In genomic region chr11:106309070-106309684, GRCh38 we compare ENCODE assay signal across 29 cellular contexts.
"Had no signal": no experiment of that assay in that cellular context is flagged by ENCODE, and none has a peak within 500 bp of the region (broad histone marks: within the 10 kb centered on the region; RNA-seq: fewer than 3 reads in every experiment).

No MANE protein-coding gene starts in this region.

- H3K4me3 Mint-ChIP-seq: activated CD4-positive, alpha-beta T cell treated with anti-CD3 and anti-CD28 coated beads for 36 hours; activated CD8-positive, alpha-beta memory T cell treated with anti-CD3 and anti-CD28 coated beads, Interleukin-2, amount 10 ng/mL, durations not matched to agents 7 days and 5 days; activated CD8-positive, alpha-beta T cell treated with anti-CD3 and anti-CD28 coated beads, Interleukin-2, amount 10 ng/mL, durations not matched to agents 7 days and 5 days; activated naive CD4-positive, alpha-beta T cell treated with anti-CD3 and anti-CD28 coated beads, Interleukin-2, amount 50 U/mL, for 24 hours; activated naive CD8-positive, alpha-beta T cell treated with anti-CD3 and anti-CD28 coated beads, Interleukin-2, amount 50 U/mL, for 24 hours; naive thymus-derived CD4-positive, alpha-beta T cell had no signal

- H3K27ac Mint-ChIP-seq: activated CD4-positive, alpha-beta T cell treated with anti-CD3 and anti-CD28 coated beads for 36 hours; activated CD8-positive, alpha-beta memory T cell treated with anti-CD3 and anti-CD28 coated beads, Interleukin-2, amount 10 ng/mL, durations not matched to agents 7 days and 5 days; activated CD8-positive, alpha-beta T cell treated with anti-CD3 and anti-CD28 coated beads, Interleukin-2, amount 10 ng/mL, durations not matched to agents 7 days and 5 days; activated naive CD4-positive, alpha-beta T cell treated with anti-CD3 and anti-CD28 coated beads, Interleukin-2, amount 50 U/mL, for 24 hours; activated naive CD8-positive, alpha-beta T cell treated with anti-CD3 and anti-CD28 coated beads, Interleukin-2, amount 50 U/mL, for 24 hours; activated T-helper 2 cell treated with anti-CD3 and anti-CD28 coated beads, Interferon-gamma antibody, Interleukin-2, Interleukin-4, amounts not matched to agents 10 μg/mL and 5 μg/mL and 100 μg/mL, durations not matched to agents 14 hours and 24 hours and 36 hours; naive thymus-derived CD4-positive, alpha-beta T cell had no signal

- H3K27me3 ChIP-seq: pancreas, testis had no signal

- DNase-seq: activated CD4-positive, alpha-beta T cell treated with anti-CD3 and anti-CD28 coated beads for 36 hours; activated CD4-positive, CD25-positive, alpha-beta regulatory T cell; activated CD8-positive, alpha-beta memory T cell treated with anti-CD3 and anti-CD28 coated beads, Interleukin-2, amount 10 ng/mL, durations not matched to agents 7 days and 5 days; activated CD8-positive, alpha-beta T cell treated with anti-CD3 and anti-CD28 coated beads, Interleukin-2, amount 10 ng/mL, durations not matched to agents 7 days and 5 days; activated naive CD8-positive, alpha-beta T cell treated with anti-CD3 and anti-CD28 coated beads, Interleukin-2, amount 50 U/mL, for 24 hours; activated T-cell treated with anti-CD3 and anti-CD28 coated beads, Interleukin-2, amount 50 U/mL, for 48 hours; effector memory CD4-positive, alpha-beta T cell; erythroblast; head of caudate nucleus; hippocampal formation; kidney; left colon; midbrain; naive thymus-derived CD4-positive, alpha-beta T cell; pancreas; retina; stimulated activated CD4-positive, alpha-beta T cell treated with anti-CD3 and anti-CD28 coated beads, Interleukin-12 subunit alpha, Interleukin-12 subunit beta, amount 100 ng/mL, for 4 hours; stimulated activated CD4-positive, alpha-beta T cell treated with anti-CD3 and anti-CD28 coated beads, Interleukin-4, amount 100 ng/mL, for 1 hour; stimulated activated naive CD8-positive, alpha-beta T cell treated with anti-CD3 and anti-CD28 coated beads, Interleukin-15, Interleukin-2, amounts not matched to agents 100 U/mL and 50 U/mL, for 24 hours; T-helper 9 cell; testis; trophoblast cell had no signal

- H3K36me3 ChIP-seq: pancreas, prostate gland had no signal

- H3K36me3 Mint-ChIP-seq: activated CD8-positive, alpha-beta memory T cell treated with anti-CD3 and anti-CD28 coated beads, Interleukin-2, amount 10 ng/mL, durations not matched to agents 7 days and 5 days; activated naive CD4-positive, alpha-beta T cell treated with anti-CD3 and anti-CD28 coated beads, Interleukin-2, amount 50 U/mL, for 24 hours had no signal

- H3K4me1 ChIP-seq: pancreas, prostate gland, testis had no signal

- H3K9me3 ChIP-seq: pancreas, prostate gland, testis had no signal

- H3K9me3 Mint-ChIP-seq: activated T-helper 2 cell treated with anti-CD3 and anti-CD28 coated beads, Interferon-gamma antibody, Interleukin-2, Interleukin-4, amounts not matched to agents 10 μg/mL and 5 μg/mL and 100 μg/mL, durations not matched to agents 14 hours and 24 hours and 36 hours had no signal

- H3K27me3 Mint-ChIP-seq: activated CD8-positive, alpha-beta memory T cell treated with anti-CD3 and anti-CD28 coated beads, Interleukin-2, amount 10 ng/mL, durations not matched to agents 7 days and 5 days; activated naive CD4-positive, alpha-beta T cell treated with anti-CD3 and anti-CD28 coated beads, Interleukin-2, amount 50 U/mL, for 24 hours had no signal

- H3K4me1 Mint-ChIP-seq: activated CD4-positive, alpha-beta T cell treated with anti-CD3 and anti-CD28 coated beads for 36 hours; activated CD8-positive, alpha-beta memory T cell treated with anti-CD3 and anti-CD28 coated beads, Interleukin-2, amount 10 ng/mL, durations not matched to agents 7 days and 5 days; activated naive CD4-positive, alpha-beta T cell treated with anti-CD3 and anti-CD28 coated beads, Interleukin-2, amount 50 U/mL, for 24 hours; activated naive CD8-positive, alpha-beta T cell treated with anti-CD3 and anti-CD28 coated beads, Interleukin-2, amount 50 U/mL, for 24 hours; naive thymus-derived CD4-positive, alpha-beta T cell had no signal

- ATAC-seq: activated CD4-positive, alpha-beta T cell treated with anti-CD3 and anti-CD28 coated beads for 36 hours; activated CD8-positive, alpha-beta memory T cell treated with anti-CD3 and anti-CD28 coated beads, Interleukin-2, amount 10 ng/mL, durations not matched to agents 7 days and 5 days; activated CD8-positive, alpha-beta T cell treated with anti-CD3 and anti-CD28 coated beads, Interleukin-2, amount 10 ng/mL, durations not matched to agents 7 days and 5 days; activated naive CD8-positive, alpha-beta T cell treated with anti-CD3 and anti-CD28 coated beads, Interleukin-2, amount 50 U/mL, for 24 hours; left colon; naive thymus-derived CD4-positive, alpha-beta T cell; pancreas; sciatic nerve; stimulated activated naive CD8-positive, alpha-beta T cell treated with anti-CD3 and anti-CD28 coated beads, Interleukin-15, Interleukin-2, amounts not matched to agents 100 U/mL and 50 U/mL, for 24 hours had no signal

- FAIRE-seq: colon, kidney, pancreas, urothelium cell line had no signal

- H3K4me3 ChIP-seq: pancreas, prostate gland, skin epidermis, testis had no signal

- H3K27ac ChIP-seq: pancreas, prostate gland, skin epidermis, testis had no signal
